ENCODE assay signal across 12 cellular contexts in the genomic region with DNA sequence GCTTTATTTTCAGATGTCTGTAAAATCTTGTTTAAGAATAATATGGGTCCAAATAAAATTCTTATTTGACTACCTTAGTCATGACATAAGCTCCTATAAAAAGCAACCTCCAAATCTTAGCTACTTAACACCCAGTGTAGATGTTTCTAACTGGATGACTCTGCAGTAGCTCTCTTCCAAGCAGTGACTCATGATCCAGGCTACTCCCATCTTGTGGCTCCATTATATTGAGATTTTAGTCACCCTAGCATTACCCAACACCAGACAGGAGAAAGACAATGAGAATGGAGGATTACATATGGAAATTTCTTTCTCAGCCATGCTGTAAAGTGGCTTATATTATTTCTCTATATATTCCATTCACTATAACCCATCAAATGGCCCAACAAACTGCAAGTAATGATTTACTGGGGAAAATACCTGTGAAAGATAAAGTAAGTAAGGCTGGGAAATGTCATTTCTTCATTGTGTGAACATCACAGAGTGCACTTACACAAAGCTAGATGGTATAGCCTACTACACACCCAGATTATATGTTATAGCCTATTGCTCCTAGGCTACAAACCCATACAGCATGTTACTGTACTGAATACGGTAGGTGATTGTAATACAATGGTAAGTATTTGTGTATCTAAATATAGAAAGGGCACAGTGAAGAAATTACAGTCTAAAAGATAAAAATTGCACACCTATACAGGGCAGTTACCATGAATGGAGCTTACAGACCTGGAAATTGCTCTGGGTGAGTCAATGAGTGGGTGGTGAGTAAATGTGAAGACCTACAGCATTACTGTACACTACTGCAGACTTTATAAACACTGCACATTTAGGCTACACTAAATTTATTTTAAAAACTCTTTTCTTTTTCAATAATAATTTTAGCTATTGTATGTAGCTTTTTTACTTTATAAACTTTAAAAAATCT.
A peak's percentile ranks its signal among the peaks of the same experiment; 100 is the strongest.
DNase-seq lines count a peak whose midpoint lies in the region; ATAC-seq and TF ChIP-seq lines count a peak whose summit lies in the region.
"Had no signal": no experiment of that assay in that cellular context is flagged by ENCODE, and none has a peak within 500 bp of the region (broad histone marks: within the 10 kb centered on the region; RNA-seq: fewer than 3 reads in every experiment).

No MANE protein-coding gene starts in this region.

- H2AK5ac ChIP-seq in mesenchymal stem cell (ENCODE audit: low read length, severe bottlenecking): no peak overlapping the region

- H2BK15ac ChIP-seq in mesenchymal stem cell (ENCODE audit: low read depth, poor library complexity, severe bottlenecking): no peak overlapping the region

- no peak overlapping the region for H3K4me3 ChIP-seq in AG09309 (ENCODE audit: control insufficient read depth, low read depth, low read length)
- no peak overlapping the region for H3K4me3 ChIP-seq in mammary epithelial cell (replicated peaks in 1 of 3; ENCODE audit: insufficient read depth in 1 of 3, low read depth in 2 of 3, low read length in 3 of 3)
- no peak overlapping the region for H3K4me3 ChIP-seq in mesenchymal stem cell (ENCODE audit: insufficient read depth in 1 of 2, low read depth in 1 of 2, low read length in 2 of 2)
- no peak overlapping the region for H3K4me3 ChIP-seq in vagina

- H3K79me2 ChIP-seq in mammary epithelial cell (ENCODE audit: insufficient read depth, low read length): no peaks in the 10 kb centered on the region

- H3K27me3 Mint-ChIP-seq in HFFc6 (ENCODE audit: insufficient read depth): no peaks in the 10 kb centered on the region

- H2BK5ac ChIP-seq in mesenchymal stem cell (ENCODE audit: low read depth, low read length, poor library complexity, severe bottlenecking): no peak overlapping the region

- H3K4me2 ChIP-seq in mammary epithelial cell (ENCODE audit: insufficient read depth, low read depth, low read length) (peak overlapping the region; percentile 7), mesenchymal stem cell (ENCODE audit: low read length, poor library complexity, severe bottlenecking) (no peak overlapping the region)

- no peak overlapping the region for H4K8ac ChIP-seq in mesenchymal stem cell (ENCODE audit: low read length)

- ATAC-seq in Right ventricle myocardium inferior (no peak), HG03139 (IDR thresholded peaks at IDR 0.05; ENCODE audit: unreplicated experiment) (no peak)

- H3K4me3 Mint-ChIP-seq in HFFc6: no peak overlapping the region
- H3K4me3 Mint-ChIP-seq: endodermal cell had no signal

- H3K9me3 Mint-ChIP-seq in HFFc6: peaks cover 36% of the 10 kb centered on the region

- H3K4ac ChIP-seq in mesenchymal stem cell (ENCODE audit: low read depth in 1 of 2, low read length in 2 of 2): no peak overlapping the region

- H3K27ac Mint-ChIP-seq in HFFc6: peak overlapping the region; percentile 55
- H3K27ac Mint-ChIP-seq: endodermal cell had no signal

- dilution Hi-C loops in mammary epithelial cell (cut with HindIII; ENCODE audit: low sequenced_read_pairs): no loop called here

- H2AFZ ChIP-seq in mammary epithelial cell (ENCODE audit: low read depth, low read length) (no peak overlapping the region), mesenchymal stem cell (ENCODE audit: low read depth, low read length) (no peak overlapping the region)

- no peaks in the 10 kb centered on the region for H4K20me1 ChIP-seq in mammary epithelial cell (ENCODE audit: insufficient read depth, low read length)

- H3K14ac ChIP-seq in mesenchymal stem cell (ENCODE audit: low read length in 2 of 2): no peak overlapping the region

- no peaks in the 10 kb centered on the region for H3K27me3 ChIP-seq in mammary epithelial cell (ENCODE audit: insufficient read depth, low read length)
- no peaks in the 10 kb centered on the region for H3K27me3 ChIP-seq in mesenchymal stem cell (ENCODE audit: control insufficient read depth in 1 of 2, insufficient read depth in 1 of 2, low read length in 2 of 2)
- no peaks in the 10 kb centered on the region for H3K27me3 ChIP-seq in vagina

- H4K91ac ChIP-seq in mesenchymal stem cell (ENCODE audit: low read length): no peak overlapping the region

- H2BK120ac ChIP-seq in mesenchymal stem cell (ENCODE audit: low read depth, low read length): no peak overlapping the region

- no peak overlapping the region for H3K18ac ChIP-seq in mesenchymal stem cell (ENCODE audit: low read depth in 1 of 2, low read length in 2 of 2)

- H3K36me3 Mint-ChIP-seq in HFFc6 (ENCODE audit: low read depth): peaks cover 31% of the 10 kb centered on the region

- no peak overlapping the region for H2BK12ac ChIP-seq in mesenchymal stem cell (ENCODE audit: low read length in 2 of 2)

- intact Hi-C loops in mammary epithelial cell (cut with micrococcal nuclease) (loop anchor here (10.0 kb wide), 1 partner anchor 157 kb away; no protein-coding TSS in a partner anchor), Right ventricle myocardium inferior (cut with DNase I) (no loop called here), vagina (cut with DNase I) (no loop called here)

- H3K36me3 ChIP-seq in mammary epithelial cell (ENCODE audit: insufficient read depth, low read length) (no peaks in the 10 kb centered on the region), mesenchymal stem cell (ENCODE audit: control insufficient read depth in 1 of 2, insufficient read depth in 2 of 2, low read depth in 1 of 2, low read length in 2 of 2) (no peaks in the 10 kb centered on the region), vagina (no peaks in the 10 kb centered on the region)

- DNase-seq in AG09309 (ENCODE audit: low read depth): peak; percentile 67
- DNase-seq in HFFc6: peak; percentile 89
- DNase-seq in mammary epithelial cell: peak; percentile 92
- DNase-seq in mesenchymal stem cell: peak; percentile 53
- DNase-seq in hepatic stellate cell (ENCODE audit: low spot score): no peak
- DNase-seq in Right ventricle myocardium inferior (ENCODE audit: missing footprints): no peak
- no peak for DNase-seq in vagina (ENCODE audit: extremely low spot score in 2 of 2)
- DNase-seq: Calu3, endodermal cell, NCI-H1417 treated with DMSO at 0.1 percent for 48 hours, NCI-H526 treated with DMSO at 0.1 percent for 48 hours had no signal

- TF ChIP-seq CTCF in AG09309 (IDR thresholded peaks at IDR 0.05; ENCODE audit: control insufficient read depth, insufficient read depth, low read depth, low read length, missing control alignments) (no peak), HFFc6 (IDR thresholded peaks at IDR 0.05) (no peak), mammary epithelial cell (conservative IDR thresholded peaks at IDR 0.05 in 1 of 2, IDR thresholded peaks at IDR 0.05 in 1 of 2; ENCODE audit: extremely low read depth in 1 of 2, insufficient read depth in 1 of 2, low read depth in 1 of 2, low read length in 2 of 2) (no peak), vagina (IDR thresholded peaks at IDR 0.05) (no peak)

- BruUV-seq in mammary epithelial cell (replicated peaks; lab: Mats Ljungman, UMichigan): no TSS peak

- CTCF ChIA-PET in mammary epithelial cell (lab: Charles Lee; ENCODE audit: low non-redundant PET): no interaction called here

- WGBS in mammary epithelial cell (ENCODE audit: low coverage, missing lambda C conversion rate): 100% methylated on average over 1 of the region's 1 CpG
- WGBS in mesenchymal stem cell: 100% methylated on average over 1 of the region's 1 CpG

- H3K9me3 ChIP-seq in mammary epithelial cell (replicated peaks; ENCODE audit: insufficient read depth, low read length) (peaks cover 7% of the 10 kb centered on the region), mesenchymal stem cell (ENCODE audit: control insufficient read depth, low read length) (peaks cover 28% of the 10 kb centered on the region), vagina (no peaks in the 10 kb centered on the region)

- H3K9ac ChIP-seq in mammary epithelial cell (ENCODE audit: insufficient read depth, low read length): peak overlapping the region; percentile 1
- peak overlapping the region; percentile 14 for H3K9ac ChIP-seq in mesenchymal stem cell (ENCODE audit: low read length)

- in situ Hi-C loops in mammary epithelial cell (cut with MboI; ENCODE audit: low sequenced_read_pairs in 2 of 2): no loop called here

- H3K4me1 Mint-ChIP-seq in HFFc6 (ENCODE audit: low read depth): peaks cover 47% of the 10 kb centered on the region
- H3K4me1 Mint-ChIP-seq: endodermal cell had no signal

- TF ChIP-seq POLR2A in vagina (IDR thresholded peaks at IDR 0.05): no peak

- no peaks in the 10 kb centered on the region for H3K79me1 ChIP-seq in mesenchymal stem cell (replicated peaks; ENCODE audit: low read length, poor library complexity, severe bottlenecking)

- H3K4me1 ChIP-seq in mammary epithelial cell (ENCODE audit: insufficient read depth, low read length): peaks cover 9% of the 10 kb centered on the region
- no peaks in the 10 kb centered on the region for H3K4me1 ChIP-seq in mesenchymal stem cell (ENCODE audit: control insufficient read depth, insufficient read depth, low read depth, low read length)
- H3K4me1 ChIP-seq in vagina: no peaks in the 10 kb centered on the region

- no peak overlapping the region for H3K23ac ChIP-seq in mesenchymal stem cell (ENCODE audit: low read length in 2 of 2)

- peak overlapping the region; percentile 82 for H3K27ac ChIP-seq in mammary epithelial cell (ENCODE audit: insufficient read depth, low read depth, low read length)
- H3K27ac ChIP-seq in mesenchymal stem cell (ENCODE audit: low read length, poor library complexity, severe bottlenecking): no peak overlapping the region
- no peak overlapping the region for H3K27ac ChIP-seq in vagina

Comparison
In these comparisons a context has a peak if more than half of its experiments do, and no peak if none do; other contexts are left out.
1. DNase-seq: peak in AG09309 (single experiment), HFFc6 (single experiment), mammary epithelial cell (single experiment) and mesenchymal stem cell (single experiment); none in hepatic stellate cell (single experiment), Right ventricle myocardium inferior (single experiment) and vagina (0 of 2).